ENCODE assay signal across 10 cellular contexts in genomic region chr7:73742753-73743641, GRCh38. TPM values are rescaled to one million over a fixed set of nuclear protein-coding genes. Genes with fewer than 3 reads are reported as not detected.
DNase-seq lines count a peak whose midpoint lies in the region; ATAC-seq and TF ChIP-seq lines count a peak whose summit lies in the region.
"Had no signal": no experiment of that assay in that cellular context is flagged by ENCODE, and none has a peak within 500 bp of the region (broad histone marks: within the 10 kb centered on the region; RNA-seq: fewer than 3 reads in every experiment).

No MANE protein-coding gene starts in this region.

- H3K9me3 Mint-ChIP-seq in Calu3 (ENCODE audit: low read depth, unreplicated experiment) = no peaks in the 10 kb centered on the region

- H3K27me3 Mint-ChIP-seq in Calu3 (ENCODE audit: unreplicated experiment) = no peaks in the 10 kb centered on the region

- TF ChIP-seq CTCF in Calu3 (IDR thresholded peaks at IDR 0.05; ENCODE audit: unreplicated experiment) = no peak
- TF ChIP-seq CTCF in mucosa of descending colon (IDR thresholded peaks at IDR 0.05) = no peak

- peak overlapping the region; percentile 56 for H3K4me3 Mint-ChIP-seq in Calu3 (ENCODE audit: low read depth, unreplicated experiment)

- no peaks in the 10 kb centered on the region for H3K36me3 ChIP-seq in mucosa of descending colon (ENCODE audit: low read depth)
- H3K36me3 ChIP-seq: thoracic aorta had no signal

- H3K27ac Mint-ChIP-seq in Calu3 (ENCODE audit: unreplicated experiment) = peak overlapping the region; percentile 98

- no peaks in the 10 kb centered on the region for H3K9me3 ChIP-seq in mucosa of descending colon
- H3K9me3 ChIP-seq: thoracic aorta had no signal

- intact Hi-C loops in Calu3 (cut with micrococcal nuclease; ENCODE audit: unreplicated experiment) (loop anchor here (2.0 kb wide), 2 partner anchors 88 to 108 kb away; partner anchors contain the start of gene CLDN4), mucosa of descending colon (cut with DNase I, micrococcal nuclease) (no loop called here)

- peak; percentile 97 for DNase-seq in Calu3
- DNase-seq in NCI-H187 treated with DMSO at 0.1 percent for 48 hours (lab: John Stamatoyannopoulos, UW) = peak; percentile 77
- peak; percentile 90 for DNase-seq in cerebellar cortex (ENCODE audit: low spot score)
- DNase-seq in mucosa of descending colon = peak; percentile 97 to 98 (median 97)
- no peak for DNase-seq in T-helper 9 cell
- DNase-seq in NCI-H226 = no peak

- peaks cover 29% of the 10 kb centered on the region for H3K4me1 Mint-ChIP-seq in Calu3 (ENCODE audit: low read depth, unreplicated experiment)

- peaks cover 36% of the 10 kb centered on the region for H3K4me1 ChIP-seq in mucosa of descending colon (ENCODE audit: low read depth)

- CTCF ChIA-PET in Calu3 (lab: Charles Lee) = interaction anchor here (0.8 to 1.7 kb wide), 5 partner anchors 14 to 90 kb away, joined by 3 to 4 read pairs (median 3); partner anchors contain the start of gene CLDN3

- BruUV-seq in Calu3 (replicated peaks; lab: Mats Ljungman, UMichigan) = no TSS peak

- H3K36me3 Mint-ChIP-seq in Calu3 (ENCODE audit: insufficient read depth, unreplicated experiment) = peaks cover 59% of the 10 kb centered on the region

- ATAC-seq in mucosa of descending colon (peak; percentile 74), GM18867 (IDR thresholded peaks at IDR 0.05; ENCODE audit: unreplicated experiment) (no peak), HG03432 (IDR thresholded peaks at IDR 0.05; ENCODE audit: unreplicated experiment) (no peak)

- no peak overlapping the region for H3K4me3 ChIP-seq in mucosa of descending colon
- H3K4me3 ChIP-seq: thoracic aorta had no signal

RNA-seq across cellular contexts. Expression of gene ABHD11, which starts 4.4 kb away (rescaled TPM):
- total RNA-seq in Calu3 (2022) = 67.7 and 85.2 TPM in 2 replicates
- 100 to 1,000 TPM in 1 of 3 donors, 10 to 100 TPM in 2; 55.3 to 115 (median 97.3) TPM for total RNA-seq in mucosa of descending colon

RNA-seq across cellular contexts. Expression of gene STX1A, which starts 23.5 kb away (rescaled TPM):
- total RNA-seq in Calu3 (2022) (26.1 and 26.2 TPM in 2 replicates), mucosa of descending colon (10 to 100 TPM in 1 of 3 donors, 1 to 10 TPM in 2; 5.2 to 23.9 (median 6.1) TPM)

RNA-seq across cellular contexts. Expression of gene CLDN3, which starts 27.1 kb away (rescaled TPM):
- total RNA-seq in Calu3 (2022) (122 and 135 TPM in 2 replicates), mucosa of descending colon (100 to 1,000 TPM; 229 to 621 (median 534) TPM)
- total RNA-seq: T-helper 1 cell treated with Interleukin-12 subunit alpha and Interleukin-12 subunit beta and Interleukin-4 antibody, amounts not matched to agents 30 ng/mL and 1 ng/mL, for 36 hours; thoracic aorta had no signal

RNA-seq across cellular contexts. Expression of gene BUD23, which starts 59.6 kb away (rescaled TPM):
- total RNA-seq in Calu3 (2022) = 73.5 and 75.8 TPM in 2 replicates
- 10 to 100 TPM; 38.4 to 61.2 (median 43.0) TPM for total RNA-seq in mucosa of descending colon

RNA-seq across cellular contexts. Expression of gene DNAJC30, which starts 59.7 kb away (rescaled TPM):
- total RNA-seq in Calu3 (2022) (10.1 and 10.5 TPM in 2 replicates), mucosa of descending colon (10 to 100 TPM in 2 of 3 donors, 1 to 10 TPM in 1; 8.7 to 10.5 (median 10.2) TPM)

Comparison
In these comparisons a context has a peak if more than half of its experiments do, and no peak if none do; other contexts are left out.
1. DNase-seq: peak in Calu3 (single experiment), NCI-H187 treated with DMSO at 0.1 percent for 48 hours (single experiment), cerebellar cortex (single experiment) and mucosa of descending colon (3 of 3); none in T-helper 9 cell (single experiment) and NCI-H226 (single experiment).